8 cellular contexts compared by ENCODE assay signal in the genomic region with DNA sequence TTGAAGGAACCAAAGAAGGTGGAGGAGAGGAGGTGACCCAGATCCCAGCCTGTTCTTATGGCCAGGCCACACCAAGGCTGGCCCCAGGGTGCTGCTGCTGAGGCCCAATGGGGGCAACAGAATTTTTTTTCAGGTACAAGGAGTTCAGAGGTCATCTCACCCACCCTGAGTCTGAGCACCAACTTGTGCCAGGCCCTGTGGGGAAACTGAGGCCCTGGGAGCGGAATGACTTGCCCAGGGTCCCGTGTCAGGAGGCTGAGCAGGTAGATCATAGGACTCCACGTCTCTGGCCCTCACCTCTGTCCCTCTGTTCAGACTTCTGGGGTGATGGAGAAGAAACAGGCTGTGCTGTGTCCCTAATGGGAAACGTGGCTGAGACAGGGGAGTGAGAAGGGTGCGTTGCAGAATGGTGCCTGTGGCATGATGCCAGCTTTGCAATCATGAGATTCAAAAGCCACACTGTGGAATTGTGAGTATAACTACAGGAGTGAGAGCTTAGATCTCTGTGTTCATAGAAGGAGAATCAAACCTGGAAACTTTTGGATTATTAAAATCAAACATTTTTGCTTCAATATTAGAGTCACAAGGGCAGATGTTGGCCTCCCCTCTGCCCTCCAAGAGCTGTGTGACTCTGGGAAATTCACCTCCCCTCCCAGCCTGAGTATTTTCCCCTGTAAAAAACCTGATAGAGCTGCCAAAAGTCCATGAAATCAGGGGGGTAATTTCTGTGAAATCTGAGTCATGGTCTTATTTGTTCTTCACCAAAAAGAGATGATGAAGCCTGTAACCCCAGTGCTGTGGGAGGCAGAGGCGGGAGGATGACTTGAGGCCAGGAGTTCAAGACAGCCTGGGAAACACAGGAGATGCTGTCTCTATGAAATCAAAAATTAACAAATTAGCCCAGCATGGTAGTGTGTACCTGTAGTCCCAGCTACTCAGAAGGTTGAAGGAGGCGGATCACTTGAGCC. TPM values are rescaled to one million over a fixed set of nuclear protein-coding genes. Genes with fewer than 3 reads are reported as not detected.
DNase-seq lines count a peak whose midpoint lies in the region; ATAC-seq, FAIRE-seq and TF ChIP-seq lines count a peak whose summit lies in the region.

No MANE protein-coding gene starts in this region.

- peak overlapping the region; percentile 36; the same call in 1 of the 2 replicates for H3K9ac ChIP-seq in KMS-11
- no peak overlapping the region for H3K9ac ChIP-seq in keratinocyte (ENCODE audit: control insufficient read depth, extremely low read depth, insufficient read depth, low read length)

- peaks cover 54% of the 10 kb centered on the region for H3K4me1 Mint-ChIP-seq in activated T-helper 2 cell treated with anti-CD3 and anti-CD28 coated beads, Interferon-gamma antibody, Interleukin-2, Interleukin-4, amounts not matched to agents 10 μg/mL and 5 μg/mL and 100 μg/mL, durations not matched to agents 14 hours and 24 hours and 36 hours (ENCODE audit: low read depth)

- peak overlapping the region; percentile 29; the same call in 1 of the 2 replicates for H3K27ac ChIP-seq in KMS-11
- H3K27ac ChIP-seq in keratinocyte (ENCODE audit: control insufficient read depth, insufficient read depth, low read length) = no peak overlapping the region

- ATAC-seq in stimulated activated naive CD8-positive, alpha-beta T cell treated with anti-CD3 and anti-CD28 coated beads, Interleukin-15, Interleukin-2, amounts not matched to agents 100 U/mL and 50 U/mL, for 24 hours = peak; percentile 38
- ATAC-seq in HG02852 (IDR thresholded peaks at IDR 0.05; ENCODE audit: unreplicated experiment) (no peak), HG03139 (IDR thresholded peaks at IDR 0.05; ENCODE audit: unreplicated experiment) (no peak)

- no peaks in the 10 kb centered on the region for H3K27me3 ChIP-seq in KMS-11 (ENCODE audit: insufficient read depth, low read depth)
- no peaks in the 10 kb centered on the region for H3K27me3 ChIP-seq in keratinocyte (ENCODE audit: control insufficient read depth, extremely low read depth, insufficient read depth, low read length)

- H3K79me2 ChIP-seq in KMS-11 (ENCODE audit: insufficient read depth, low read depth) = no peaks in the 10 kb centered on the region
- no peaks in the 10 kb centered on the region for H3K79me2 ChIP-seq in keratinocyte (ENCODE audit: control insufficient read depth, insufficient read depth, low read length)

- no peak for DNase-seq in activated T-helper 2 cell treated with anti-CD3 and anti-CD28 coated beads, Interferon-gamma antibody, Interleukin-2, Interleukin-4, amounts not matched to agents 10 μg/mL and 5 μg/mL and 100 μg/mL, durations not matched to agents 14 hours and 24 hours and 36 hours (ENCODE audit: low spot score)
- DNase-seq in keratinocyte (ENCODE audit: low read depth, low spot score) = no peak
- peak; percentile 43 for DNase-seq in stimulated activated naive CD8-positive, alpha-beta T cell treated with anti-CD3 and anti-CD28 coated beads, Interleukin-15, Interleukin-2, amounts not matched to agents 100 U/mL and 50 U/mL, for 24 hours
- DNase-seq in putamen (ENCODE audit: low spot score) = no peak
- DNase-seq in NCI-H226 = no peak

- H3K4me1 ChIP-seq in KMS-11 (ENCODE audit: low read depth, poor library complexity, severe bottlenecking) (peaks cover 47% of the 10 kb centered on the region), keratinocyte (ENCODE audit: control insufficient read depth, extremely low read depth, insufficient read depth, low read length) (no peaks in the 10 kb centered on the region)

- intact Hi-C loops in activated T-helper 2 cell treated with anti-CD3 and anti-CD28 coated beads, Interferon-gamma antibody, Interleukin-2, Interleukin-4, amounts not matched to agents 10 μg/mL and 5 μg/mL and 100 μg/mL, durations not matched to agents 14 hours and 24 hours and 36 hours (cut with micrococcal nuclease) = loop anchor here (1.0 kb wide), 1 partner anchor 15 kb away; a partner anchor contains a TSS

- dilution Hi-C loops in keratinocyte (cut with MboI; ENCODE audit: extremely low pct_ligation_motif_present, low sequenced_read_pairs) = no loop called here

- H4K20me1 ChIP-seq in KMS-11 (ENCODE audit: insufficient read depth) = no peaks in the 10 kb centered on the region
- H4K20me1 ChIP-seq in keratinocyte (ENCODE audit: control insufficient read depth, extremely low read depth, insufficient read depth, low read length) = no peaks in the 10 kb centered on the region

- peak overlapping the region; percentile 64 for H3K4me2 ChIP-seq in KMS-11
- H3K4me2 ChIP-seq in keratinocyte (ENCODE audit: control insufficient read depth, extremely low read depth, insufficient read depth, low read depth, low read length) = peak overlapping the region; percentile 83

- H3K9me1 ChIP-seq in keratinocyte (ENCODE audit: control insufficient read depth, extremely low read depth, insufficient read depth, low read length) = no peaks in the 10 kb centered on the region

- peak overlapping the region; percentile 93 for H3K4me3 Mint-ChIP-seq in activated T-helper 2 cell treated with anti-CD3 and anti-CD28 coated beads, Interferon-gamma antibody, Interleukin-2, Interleukin-4, amounts not matched to agents 10 μg/mL and 5 μg/mL and 100 μg/mL, durations not matched to agents 14 hours and 24 hours and 36 hours (ENCODE audit: low read depth)

- peak overlapping the region; percentile 88 for H3K27ac Mint-ChIP-seq in activated T-helper 2 cell treated with anti-CD3 and anti-CD28 coated beads, Interferon-gamma antibody, Interleukin-2, Interleukin-4, amounts not matched to agents 10 μg/mL and 5 μg/mL and 100 μg/mL, durations not matched to agents 14 hours and 24 hours and 36 hours

- H3K36me3 ChIP-seq in KMS-11 (ENCODE audit: insufficient read depth) (no peaks in the 10 kb centered on the region), keratinocyte (ENCODE audit: control insufficient read depth in 2 of 2, extremely low read depth in 1 of 2, insufficient read depth in 2 of 2, low read length in 2 of 2) (no peaks in the 10 kb centered on the region)

- H3K36me3 Mint-ChIP-seq in activated T-helper 2 cell treated with anti-CD3 and anti-CD28 coated beads, Interferon-gamma antibody, Interleukin-2, Interleukin-4, amounts not matched to agents 10 μg/mL and 5 μg/mL and 100 μg/mL, durations not matched to agents 14 hours and 24 hours and 36 hours (ENCODE audit: low read depth) = peaks cover 40% of the 10 kb centered on the region

- TF ChIP-seq CTCF in KMS-11 (conservative IDR thresholded peaks at IDR 0.05; ENCODE audit: low read depth, low read length) (no peak), keratinocyte (optimal IDR thresholded peaks at IDR 0.05 in 1 of 3, IDR thresholded peaks at IDR 0.05 in 1 of 3, conservative IDR thresholded peaks at IDR 0.05 in 1 of 3; ENCODE audit: extremely low read depth in 1 of 3, insufficient read depth in 2 of 3, low read length in 3 of 3) (no peak)

- peaks cover 5% of the 10 kb centered on the region for H3K9me3 Mint-ChIP-seq in activated T-helper 2 cell treated with anti-CD3 and anti-CD28 coated beads, Interferon-gamma antibody, Interleukin-2, Interleukin-4, amounts not matched to agents 10 μg/mL and 5 μg/mL and 100 μg/mL, durations not matched to agents 14 hours and 24 hours and 36 hours

- no peak overlapping the region for H3K4me3 ChIP-seq in KMS-11 (IDR thresholded peaks at IDR 0.05; ENCODE audit: insufficient read depth, low read depth, low read length)
- peak overlapping the region; percentile 20 to 66 (median 52) for H3K4me3 ChIP-seq in keratinocyte (ENCODE audit: control insufficient read depth in 2 of 3, extremely low read depth in 1 of 3, insufficient read depth in 2 of 3, low read depth in 1 of 3, low read length in 3 of 3)

- peak overlapping the region; percentile 82; the same call in 1 of the 2 replicates for H2AFZ ChIP-seq in KMS-11 (ENCODE audit: low read depth)
- peak overlapping the region; percentile 22 for H2AFZ ChIP-seq in keratinocyte (ENCODE audit: control insufficient read depth, low read length)

- peak; percentile 56 for FAIRE-seq in keratinocyte (lab: Jason Lieb, UNC)

- no peaks in the 10 kb centered on the region for H3K9me3 ChIP-seq in keratinocyte (ENCODE audit: control insufficient read depth, low read depth, low read length)

- H3K27me3 Mint-ChIP-seq in activated T-helper 2 cell treated with anti-CD3 and anti-CD28 coated beads, Interferon-gamma antibody, Interleukin-2, Interleukin-4, amounts not matched to agents 10 μg/mL and 5 μg/mL and 100 μg/mL, durations not matched to agents 14 hours and 24 hours and 36 hours (ENCODE audit: low read depth) = no peaks in the 10 kb centered on the region

RNA-seq across cellular contexts. Expression of a gene that starts 0.9 kb away (rescaled TPM):
- 28.5 and 31.5 TPM in 2 replicates for total RNA-seq in activated T-helper 2 cell treated with anti-CD3 and anti-CD28 coated beads, Interferon-gamma antibody, Interleukin-2, Interleukin-4, amounts not matched to agents 10 μg/mL and 5 μg/mL and 100 μg/mL, durations not matched to agents 14 hours and 24 hours and 36 hours
- polyA plus RNA-seq in keratinocyte = 3.0 to 4.1 TPM (median 3.7 TPM) in 3 replicates
- 0.92 TPM for polyA plus RNA-seq in keratinocyte (2011; ENCODE audit: low read depth)
- 1.2 and 1.5 TPM in 2 replicates for polyA plus RNA-seq in keratinocyte (2011; cell fraction: cytosol; rRNA removed)
- polyA plus RNA-seq in keratinocyte (2011; cell fraction: nucleus; rRNA removed) = 9.8 and 11.2 TPM in 2 replicates
- 1.5 and 4.9 TPM in 2 replicates for polyA plus RNA-seq in keratinocyte (2012; ENCODE audit: low replicate concordance)
- 3.8 to 7.7 TPM (median 3.9 TPM) in 3 replicates for polyA minus RNA-seq in keratinocyte
- not detected for polyA minus RNA-seq in keratinocyte (2011; cell fraction: cytosol; rRNA and poly(A)+ RNA removed)
- polyA minus RNA-seq in keratinocyte (2011; cell fraction: nucleus; rRNA and poly(A)+ RNA removed) = 4.0 and 6.5 TPM in 2 replicates

RNA-seq across cellular contexts. Expression of a gene that starts 14.5 kb away (rescaled TPM):
- total RNA-seq in activated T-helper 2 cell treated with anti-CD3 and anti-CD28 coated beads, Interferon-gamma antibody, Interleukin-2, Interleukin-4, amounts not matched to agents 10 μg/mL and 5 μg/mL and 100 μg/mL, durations not matched to agents 14 hours and 24 hours and 36 hours = 54.7 and 55.4 TPM in 2 replicates
- polyA plus RNA-seq in keratinocyte = 8.9 to 10.3 TPM (median 8.9 TPM) in 3 replicates
- 7.2 TPM for polyA plus RNA-seq in keratinocyte (2011; ENCODE audit: low read depth)
- 6.4 and 7.2 TPM in 2 replicates for polyA plus RNA-seq in keratinocyte (2011; cell fraction: cytosol; rRNA removed)
- 21.0 and 27.0 TPM in 2 replicates for polyA plus RNA-seq in keratinocyte (2011; cell fraction: nucleus; rRNA removed)
- 3.3 and 13.5 TPM in 2 replicates for polyA plus RNA-seq in keratinocyte (2012; ENCODE audit: low replicate concordance)
- polyA minus RNA-seq in keratinocyte = 18.2 to 20.9 TPM (median 19.3 TPM) in 3 replicates
- 7.5 TPM for polyA minus RNA-seq in keratinocyte (2011; cell fraction: cytosol; rRNA and poly(A)+ RNA removed)
- 10.2 and 15.0 TPM in 2 replicates for polyA minus RNA-seq in keratinocyte (2011; cell fraction: nucleus; rRNA and poly(A)+ RNA removed)

RNA-seq across cellular contexts. Expression of a gene that starts 52.2 kb away (rescaled TPM):
- total RNA-seq in activated T-helper 2 cell treated with anti-CD3 and anti-CD28 coated beads, Interferon-gamma antibody, Interleukin-2, Interleukin-4, amounts not matched to agents 10 μg/mL and 5 μg/mL and 100 μg/mL, durations not matched to agents 14 hours and 24 hours and 36 hours = 0.48 and 0.52 TPM in 2 replicates
- 0.03 to 0.08 TPM (median 0.04 TPM) in 3 replicates for polyA plus RNA-seq in keratinocyte
- polyA plus RNA-seq in keratinocyte (2011; ENCODE audit: low read depth) = not detected
- polyA plus RNA-seq in keratinocyte (2011; cell fraction: cytosol; rRNA removed) = 0.02 TPM in 1 of 2 replicates, not detected in the other
- 0.08 and 0.23 TPM in 2 replicates for polyA plus RNA-seq in keratinocyte (2011; cell fraction: nucleus; rRNA removed)
- 0.10 TPM in 1 of 2 replicates, not detected in the other for polyA plus RNA-seq in keratinocyte (2012; ENCODE audit: low replicate concordance)
- polyA minus RNA-seq in keratinocyte = not detected in 3 replicates
- polyA minus RNA-seq in keratinocyte (2011; cell fraction: cytosol; rRNA and poly(A)+ RNA removed) = not detected
- polyA minus RNA-seq in keratinocyte (2011; cell fraction: nucleus; rRNA and poly(A)+ RNA removed) = 1.0 TPM in 1 of 2 replicates, not detected in the other
